8 cellular contexts compared by ENCODE assay signal in genomic region chr10:11162828-11163599, GRCh38.
DNase-seq lines count a peak whose midpoint lies in the region; ATAC-seq and TF ChIP-seq lines count a peak whose summit lies in the region.

No MANE protein-coding gene starts in this region.

- DNase-seq in OCI-M1 (lab: John Stamatoyannopoulos, UW) = peak; percentile 95
- DNase-seq in activated naive CD4-positive, alpha-beta T cell treated with anti-CD3 and anti-CD28 coated beads, Interleukin-2, amount 50 U/mL, for 16 hours = peak; percentile 56
- peak; percentile 71 for DNase-seq in mucosa of gallbladder (ENCODE audit: low spot score)
- DNase-seq in thyroid gland = peak; percentile 19 to 36
- no peak for DNase-seq in NCI-H748 (lab: John Stamatoyannopoulos, UW; ENCODE audit: unreplicated experiment)
- no peak for DNase-seq in ecto neural progenitor cell (ENCODE audit: low spot score)

- H3K4me1 ChIP-seq in thyroid gland = peaks cover 8 to 11% of the 10 kb centered on the region in 2 donors

- ATAC-seq in GM18502 (IDR thresholded peaks at IDR 0.05; ENCODE audit: poor library complexity, unreplicated experiment) (peak; percentile 77), HG02798 (IDR thresholded peaks at IDR 0.05; ENCODE audit: poor library complexity, unreplicated experiment) (peak; percentile 76)

- H3K36me3 ChIP-seq in thyroid gland = no peaks in the 10 kb centered on the region

- intact Hi-C loops in thyroid gland (cut with DNase I) = no loop called here

- no peak for TF ChIP-seq CTCF in thyroid gland (IDR thresholded peaks at IDR 0.05)

- H3K9me3 ChIP-seq in thyroid gland = no peaks in the 10 kb centered on the region

- H3K27me3 ChIP-seq in thyroid gland = no peaks in the 10 kb centered on the region

- H3K4me3 ChIP-seq in thyroid gland (replicated peaks in 1 of 3) = no peak overlapping the region

- 82 to 92% methylated on average over 10 of the region's 10 CpGs for WGBS in thyroid gland, 2 donors

- H3K27ac ChIP-seq in thyroid gland = no peak overlapping the region

- no peak for TF ChIP-seq POLR2A in thyroid gland (IDR thresholded peaks at IDR 0.05)

Comparison
In these comparisons a context has a peak if more than half of its experiments do, and no peak if none do; other contexts are left out.
1. DNase-seq: peak in OCI-M1 (single experiment), activated naive CD4-positive, alpha-beta T cell treated with anti-CD3 and anti-CD28 coated beads, Interleukin-2, amount 50 U/mL, for 16 hours (single experiment), mucosa of gallbladder (single experiment) and thyroid gland (2 of 2); none in NCI-H748 (single experiment) and ecto neural progenitor cell (single experiment).